ENCODE assay signal across 34 cellular contexts in genomic region chr7:119177863-119178262, GRCh38.
"Had no signal": no experiment of that assay in that cellular context is flagged by ENCODE, and none has a peak within 500 bp of the region (broad histone marks: within the 10 kb centered on the region; RNA-seq: fewer than 3 reads in every experiment).

No MANE protein-coding gene starts in this region.

- H3K9me3 Mint-ChIP-seq: activated CD4-positive, alpha-beta memory T cell treated with anti-CD3 and anti-CD28 coated beads for 36 hours; activated CD4-positive, alpha-beta T cell treated with anti-CD3 and anti-CD28 coated beads, Interleukin-2, amount 10 ng/mL, durations not matched to agents 24 days and 14 days; activated naive CD4-positive, alpha-beta T cell treated with anti-CD3 and anti-CD28 coated beads for 36 hours; activated naive CD8-positive, alpha-beta T cell treated with anti-CD3 and anti-CD28 coated beads for 36 hours; activated T-helper 1 cell treated with anti-CD3 and anti-CD28 coated beads, Interleukin-12 subunit alpha, Interleukin-12 subunit beta, Interleukin-2, Interleukin-4 antibody, amounts not matched to agents 30 ng/mL and 10 ng/mL and 1 ng/mL, durations not matched to agents 14 hours and 24 hours and 36 hours; activated T-helper 2 cell treated with anti-CD3 and anti-CD28 coated beads, Interferon-gamma antibody, Interleukin-2, Interleukin-4, amounts not matched to agents 10 μg/mL and 5 μg/mL and 100 μg/mL, durations not matched to agents 14 hours and 24 hours and 36 hours; brain; endodermal cell; T-helper 2 cell treated with Interferon-gamma antibody and Interleukin-4, amounts not matched to agents 5 μg/mL and 100 μg/mL, for 36 hours had no signal

- H3K27me3 ChIP-seq: adrenal gland, ascending aorta, breast epithelium, cardiac muscle cell, colonic mucosa had no signal

- H3K4me1 ChIP-seq: adrenal gland, ascending aorta, colonic mucosa had no signal

- H3K4me3 Mint-ChIP-seq: activated CD4-positive, alpha-beta memory T cell treated with anti-CD3 and anti-CD28 coated beads for 36 hours; activated CD4-positive, alpha-beta T cell treated with anti-CD3 and anti-CD28 coated beads for 36 hours; activated CD4-positive, alpha-beta T cell treated with anti-CD3 and anti-CD28 coated beads, Interleukin-2, amount 10 ng/mL, durations not matched to agents 24 days and 14 days; activated CD8-positive, alpha-beta memory T cell treated with anti-CD3 and anti-CD28 coated beads, Interleukin-2, amount 10 ng/mL, durations not matched to agents 7 days and 5 days; activated CD8-positive, alpha-beta T cell treated with anti-CD3 and anti-CD28 coated beads, Interleukin-2, amount 10 ng/mL, durations not matched to agents 7 days and 5 days; activated naive CD4-positive, alpha-beta T cell treated with anti-CD3 and anti-CD28 coated beads for 36 hours; activated naive CD4-positive, alpha-beta T cell treated with anti-CD3 and anti-CD28 coated beads, Interleukin-2, amount 50 U/mL, for 24 hours; activated naive CD8-positive, alpha-beta T cell treated with anti-CD3 and anti-CD28 coated beads for 36 hours; activated naive CD8-positive, alpha-beta T cell treated with anti-CD3 and anti-CD28 coated beads, Interleukin-2, amount 50 U/mL, for 24 hours; activated T-helper 1 cell treated with anti-CD3 and anti-CD28 coated beads, Interleukin-12 subunit alpha, Interleukin-12 subunit beta, Interleukin-2, Interleukin-4 antibody, amounts not matched to agents 30 ng/mL and 10 ng/mL and 1 ng/mL, durations not matched to agents 14 hours and 24 hours and 36 hours; brain; endodermal cell; T-helper 17 cell; T-helper 2 cell treated with Interferon-gamma antibody and Interleukin-4, amounts not matched to agents 5 μg/mL and 100 μg/mL, for 36 hours had no signal

- H3K9me3 ChIP-seq: adrenal gland, ascending aorta, breast epithelium, colonic mucosa had no signal

- H3K27ac Mint-ChIP-seq: activated CD4-positive, alpha-beta memory T cell treated with anti-CD3 and anti-CD28 coated beads for 36 hours; activated CD4-positive, alpha-beta T cell treated with anti-CD3 and anti-CD28 coated beads for 36 hours; activated CD4-positive, alpha-beta T cell treated with anti-CD3 and anti-CD28 coated beads, Interleukin-2, amount 10 ng/mL, durations not matched to agents 24 days and 14 days; activated CD8-positive, alpha-beta memory T cell treated with anti-CD3 and anti-CD28 coated beads, Interleukin-2, amount 10 ng/mL, durations not matched to agents 7 days and 5 days; activated CD8-positive, alpha-beta T cell treated with anti-CD3 and anti-CD28 coated beads, Interleukin-2, amount 10 ng/mL, durations not matched to agents 7 days and 5 days; activated naive CD4-positive, alpha-beta T cell treated with anti-CD3 and anti-CD28 coated beads for 36 hours; activated naive CD4-positive, alpha-beta T cell treated with anti-CD3 and anti-CD28 coated beads, Interleukin-2, amount 50 U/mL, for 24 hours; activated naive CD8-positive, alpha-beta T cell treated with anti-CD3 and anti-CD28 coated beads for 36 hours; activated naive CD8-positive, alpha-beta T cell treated with anti-CD3 and anti-CD28 coated beads, Interleukin-2, amount 50 U/mL, for 24 hours; activated T-helper 1 cell treated with anti-CD3 and anti-CD28 coated beads, Interleukin-12 subunit alpha, Interleukin-12 subunit beta, Interleukin-2, Interleukin-4 antibody, amounts not matched to agents 30 ng/mL and 10 ng/mL and 1 ng/mL, durations not matched to agents 14 hours and 24 hours and 36 hours; activated T-helper 2 cell treated with anti-CD3 and anti-CD28 coated beads, Interferon-gamma antibody, Interleukin-2, Interleukin-4, amounts not matched to agents 10 μg/mL and 5 μg/mL and 100 μg/mL, durations not matched to agents 14 hours and 24 hours and 36 hours; T-helper 17 cell; T-helper 2 cell treated with Interferon-gamma antibody and Interleukin-4, amounts not matched to agents 5 μg/mL and 100 μg/mL, for 36 hours had no signal

- H3K4me3 ChIP-seq: adrenal gland, ascending aorta, breast epithelium, cardiac muscle cell, colonic mucosa had no signal

- H3K36me3 ChIP-seq: adrenal gland, ascending aorta, breast epithelium, cardiac muscle cell, colonic mucosa, WERI-Rb-1 had no signal

- H3K27ac ChIP-seq: adrenal gland, ascending aorta, breast epithelium, cardiac muscle cell, colonic mucosa, WERI-Rb-1 had no signal

- H3K36me3 Mint-ChIP-seq: activated CD4-positive, alpha-beta memory T cell treated with anti-CD3 and anti-CD28 coated beads for 36 hours; activated CD8-positive, alpha-beta memory T cell treated with anti-CD3 and anti-CD28 coated beads, Interleukin-2, amount 10 ng/mL, durations not matched to agents 7 days and 5 days; activated naive CD4-positive, alpha-beta T cell treated with anti-CD3 and anti-CD28 coated beads, Interleukin-2, amount 50 U/mL, for 24 hours; activated naive CD8-positive, alpha-beta T cell treated with anti-CD3 and anti-CD28 coated beads for 36 hours; brain had no signal

- FAIRE-seq: frontal cortex had no signal

- H3K27me3 Mint-ChIP-seq: activated CD4-positive, alpha-beta memory T cell treated with anti-CD3 and anti-CD28 coated beads for 36 hours; activated CD4-positive, alpha-beta T cell treated with anti-CD3 and anti-CD28 coated beads for 36 hours; activated CD4-positive, alpha-beta T cell treated with anti-CD3 and anti-CD28 coated beads, Interleukin-2, amount 10 ng/mL, durations not matched to agents 24 days and 14 days; activated CD8-positive, alpha-beta memory T cell treated with anti-CD3 and anti-CD28 coated beads, Interleukin-2, amount 10 ng/mL, durations not matched to agents 7 days and 5 days; activated naive CD4-positive, alpha-beta T cell treated with anti-CD3 and anti-CD28 coated beads, Interleukin-2, amount 50 U/mL, for 24 hours; activated naive CD8-positive, alpha-beta T cell treated with anti-CD3 and anti-CD28 coated beads for 36 hours; activated naive CD8-positive, alpha-beta T cell treated with anti-CD3 and anti-CD28 coated beads, Interleukin-2, amount 50 U/mL, for 24 hours; brain; T-helper 17 cell had no signal

- H3K4me1 Mint-ChIP-seq: activated CD4-positive, alpha-beta T cell treated with anti-CD3 and anti-CD28 coated beads for 36 hours; activated CD4-positive, alpha-beta T cell treated with anti-CD3 and anti-CD28 coated beads, Interleukin-2, amount 10 ng/mL, durations not matched to agents 24 days and 14 days; activated CD8-positive, alpha-beta memory T cell treated with anti-CD3 and anti-CD28 coated beads, Interleukin-2, amount 10 ng/mL, durations not matched to agents 7 days and 5 days; activated naive CD4-positive, alpha-beta T cell treated with anti-CD3 and anti-CD28 coated beads, Interleukin-2, amount 50 U/mL, for 24 hours; activated naive CD8-positive, alpha-beta T cell treated with anti-CD3 and anti-CD28 coated beads for 36 hours; activated naive CD8-positive, alpha-beta T cell treated with anti-CD3 and anti-CD28 coated beads, Interleukin-2, amount 50 U/mL, for 24 hours; T-helper 17 cell had no signal

- DNase-seq: activated CD4-positive, alpha-beta memory T cell treated with anti-CD3 and anti-CD28 coated beads for 36 hours; activated CD4-positive, alpha-beta T cell treated with anti-CD3 and anti-CD28 coated beads for 36 hours; activated CD4-positive, alpha-beta T cell treated with anti-CD3 and anti-CD28 coated beads, Interleukin-2, amount 10 ng/mL, durations not matched to agents 24 days and 14 days; activated CD4-positive, CD25-positive, alpha-beta regulatory T cell; activated CD4-positive, CD25-positive, alpha-beta regulatory T cell treated with anti-CD3 and anti-CD28 coated beads, Interleukin-2, amount 50 U/mL, for 72 hours; activated CD8-positive, alpha-beta memory T cell treated with anti-CD3 and anti-CD28 coated beads, Interleukin-2, amount 10 ng/mL, durations not matched to agents 7 days and 5 days; activated CD8-positive, alpha-beta memory T cell treated with anti-CD3 and anti-CD28 coated beads, Interleukin-2, amount 50 U/mL, for 4 hours; activated CD8-positive, alpha-beta T cell treated with anti-CD3 and anti-CD28 coated beads, Interleukin-2, amount 10 ng/mL, durations not matched to agents 7 days and 5 days; activated effector memory CD4-positive, alpha-beta T cell treated with anti-CD3 and anti-CD28 coated beads, Interleukin-2, amount 50 U/mL, for 16 hours; activated naive CD4-positive, alpha-beta T cell treated with anti-CD3 and anti-CD28 coated beads for 36 hours; activated naive CD8-positive, alpha-beta T cell treated with anti-CD3 and anti-CD28 coated beads for 36 hours; activated naive CD8-positive, alpha-beta T cell treated with anti-CD3 and anti-CD28 coated beads, Interleukin-2, amount 50 U/mL, for 24 hours; activated T-cell treated with anti-CD3 and anti-CD28 coated beads, Interleukin-2, amount 50 U/mL, for 1 hour; activated T-cell treated with anti-CD3 and anti-CD28 coated beads, Interleukin-2, amount 50 U/mL, for 48 hours; adrenal gland; central memory CD4-positive, alpha-beta T cell; cerebellar nuclear complex; colonic mucosa; effector memory CD4-positive, alpha-beta T cell; endodermal cell; foreskin fibroblast; head of caudate nucleus; T-helper 17 cell; T1000; WERI-Rb-1 had no signal
